ENCODE assay signal across 11 cellular contexts in genomic region chr16:1288813-1289479, GRCh38. TPM values are rescaled to one million over a fixed set of nuclear protein-coding genes. Genes with fewer than 3 reads are reported as not detected.
DNase-seq lines count a peak whose midpoint lies in the region; ATAC-seq, FAIRE-seq and TF ChIP-seq lines count a peak whose summit lies in the region.
"Had no signal": no experiment of that assay in that cellular context is flagged by ENCODE, and none has a peak within 500 bp of the region (broad histone marks: within the 10 kb centered on the region; RNA-seq: fewer than 3 reads in every experiment).

No MANE protein-coding gene starts in this region.

- no peak for FAIRE-seq in HepG2 (lab: Jason Lieb, UNC)

- intact Hi-C loops in HepG2 (cut with micrococcal nuclease; ENCODE audit: unreplicated experiment): no loop called here
- intact Hi-C loops in right lobe of liver (cut with DNase I): no loop called here
- intact Hi-C loops in sigmoid colon (cut with DNase I): no loop called here

- H3K79me2 ChIP-seq in HepG2 (ENCODE audit: insufficient read depth, low read length): no peaks in the 10 kb centered on the region

- CTCF ChIA-PET in HepG2 (lab: Yijun Ruan, JAX; ENCODE audit: low intra/inter-chr PET ratio, low total read pairs): no interaction called here

- TF ChIP-seq POLR2A in HepG2 (IDR thresholded peaks at IDR 0.05; ENCODE audit: insufficient read depth in 1 of 2, low read depth in 2 of 2, low read length in 2 of 2) (no peak), right lobe of liver (IDR thresholded peaks at IDR 0.05) (no peak), sigmoid colon (IDR thresholded peaks at IDR 0.05) (no peak)

- H3K27ac Mint-ChIP-seq in T-helper 17 cell: no peak overlapping the region

- no peak overlapping the region for H3K4me2 ChIP-seq in HepG2 (ENCODE audit: low read depth, low read length)

- H2AFZ ChIP-seq in HepG2 (ENCODE audit: low read length): no peak overlapping the region

- H3K27ac ChIP-seq in HepG2 (ENCODE audit: extremely low read length, insufficient read depth, low read length) (no peak overlapping the region), right lobe of liver (no peak overlapping the region), sigmoid colon (no peak overlapping the region)
- H3K27ac ChIP-seq: esophagus squamous epithelium had no signal

- TF ChIP-seq EP300 in HepG2 (IDR thresholded peaks at IDR 0.05; ENCODE audit: low read depth in 2 of 2, low read length in 2 of 2): no peak
- TF ChIP-seq EP300 in HepG2 (CRISPR knock-in tag; IDR thresholded peaks at IDR 0.05; ENCODE audit: borderline replicate concordance): no peak
- TF ChIP-seq EP300 in sigmoid colon (IDR thresholded peaks at IDR 0.05): no peak

- H3K36me3 ChIP-seq in HepG2 (replicated peaks in 1 of 2; ENCODE audit: control insufficient read depth in 1 of 2, insufficient read depth in 2 of 2, low read length in 2 of 2) (no peaks in the 10 kb centered on the region), right lobe of liver (no peaks in the 10 kb centered on the region), sigmoid colon (no peaks in the 10 kb centered on the region)
- H3K36me3 ChIP-seq: esophagus squamous epithelium had no signal

- H3K4me1 ChIP-seq in HepG2 (ENCODE audit: insufficient read depth, low read length): peaks cover 42% of the 10 kb centered on the region
- peaks cover 0 to 17% (median 2%) of the 10 kb centered on the region in 4 donors for H3K4me1 ChIP-seq in right lobe of liver
- no peaks in the 10 kb centered on the region for H3K4me1 ChIP-seq in sigmoid colon

- no peaks in the 10 kb centered on the region for H3K4me1 Mint-ChIP-seq in T-helper 17 cell
- H3K4me1 Mint-ChIP-seq: central memory CD8-positive, alpha-beta T cell had no signal

- ATAC-seq in HepG2: peak; percentile 58
- no peak for ATAC-seq in right lobe of liver
- peak; percentile 45 for ATAC-seq in T-helper 17 cell
- ATAC-seq in GM18511 (IDR thresholded peaks at IDR 0.05; ENCODE audit: unreplicated experiment): no peak

- TF ChIP-seq CTCF in HepG2 (CRISPR knock-in tag; IDR thresholded peaks at IDR 0.05) (peak; percentile 40), right lobe of liver (IDR thresholded peaks at IDR 0.05) (no peak), sigmoid colon (IDR thresholded peaks at IDR 0.05) (no peak)

- no peaks in the 10 kb centered on the region for H3K36me3 Mint-ChIP-seq in T-helper 17 cell (ENCODE audit: low read depth)

- peak; percentile 37 for DNase-seq in HepG2 (ENCODE audit: low spot score)
- no peak for DNase-seq in right lobe of liver
- DNase-seq in T-helper 17 cell: no peak
- DNase-seq in sigmoid colon: peak; percentile 53
- no peak for DNase-seq in hepatic stellate cell (ENCODE audit: low spot score)
- DNase-seq: activated gamma-delta T cell treated with Interleukin-2 at 50 U/mL for 16 hours, esophagus squamous epithelium, NCI-H1694 treated with DMSO at 0.1 percent for 48 hours, trophoblast cell had no signal

- TF ChIP-seq RAD21 in HepG2 (CRISPR knock-in tag; IDR thresholded peaks at IDR 0.05): no peak

- H3K9ac ChIP-seq in HepG2 (ENCODE audit: insufficient read depth, low read depth, low read length): no peak overlapping the region

- H3K9me3 ChIP-seq in HepG2 (ENCODE audit: low read length) (no peaks in the 10 kb centered on the region), right lobe of liver (no peaks in the 10 kb centered on the region), T-helper 17 cell (ENCODE audit: control insufficient read depth, low read length, poor library complexity, severe bottlenecking) (no peaks in the 10 kb centered on the region), sigmoid colon (no peaks in the 10 kb centered on the region)
- H3K9me3 ChIP-seq: esophagus squamous epithelium had no signal

- in situ Hi-C loops in HepG2 (cut with HindIII; ENCODE audit: extremely low pct_ligation_motif_present, low pct_unique_long_range_greater_than_20kb): no loop called here

- H3K4me3 ChIP-seq in HepG2 (replicated peaks in 1 of 3; ENCODE audit: insufficient read depth in 1 of 3, low read depth in 2 of 3, low read length in 3 of 3) (peak overlapping the region in 1 of 3 experiments; percentile 52; a peak in 1 of 6 replicates), right lobe of liver (no peak overlapping the region), sigmoid colon (no peak overlapping the region)
- H3K4me3 ChIP-seq: esophagus squamous epithelium had no signal

- 0% methylated on average over 5 of the region's 20 CpGs for WGBS in HepG2 (ENCODE audit: low lambda C conversion rate)
- WGBS in right lobe of liver (ENCODE audit: insufficient coverage, low coverage, low lambda C conversion rate, missing lambda C conversion rate): 41% methylated on average over 5 of the region's 20 CpGs
- WGBS in sigmoid colon, 2 donors: 27 to 38% methylated on average over 20 of the region's 20 CpGs

- POLR2A ChIA-PET in HepG2 (lab: Yijun Ruan, JAX): no interaction called here

- H3K27me3 Mint-ChIP-seq in T-helper 17 cell: peaks cover 39% of the 10 kb centered on the region

- H3K4me3 Mint-ChIP-seq in T-helper 17 cell: no peak overlapping the region
- H3K4me3 Mint-ChIP-seq: central memory CD8-positive, alpha-beta T cell had no signal

- H3K27me3 ChIP-seq in HepG2 (ENCODE audit: control insufficient read depth in 1 of 2, insufficient read depth in 2 of 2, low read length in 2 of 2) (peaks cover 23 to 53% of the 10 kb centered on the region in 2 experiments; a peak in 4 of 5 replicates), right lobe of liver (no peaks in the 10 kb centered on the region), sigmoid colon (peaks cover 24 to 88% (median 77%) of the 10 kb centered on the region in 3 donors)

- no TSS peak for BruUV-seq in HepG2 (replicated peaks; lab: Mats Ljungman, UMichigan)

- H4K20me1 ChIP-seq in HepG2 (ENCODE audit: insufficient read depth, low read length): no peaks in the 10 kb centered on the region

RNA-seq across cellular contexts. Expression of gene UBE2I, which starts 20.5 kb away (rescaled TPM):
- total RNA-seq in HepG2 (2016; rRNA removed; fragmentation: Illumina TruSeq; extraction: Trizol): 75.8 and 87.9 TPM in 2 replicates
- 35.5 and 39.4 TPM in 2 replicates for total RNA-seq in HepG2 (2016; cell fraction: cytosol; rRNA removed; fragmentation: Illumina TruSeq; extraction: Trizol; ENCODE audit: low read depth)
- total RNA-seq in HepG2 (2016; cell fraction: insoluble cytoplasmic fraction; rRNA removed; fragmentation: Illumina TruSeq; extraction: Trizol): 66.6 and 79.8 TPM in 2 replicates
- 55.4 and 63.3 TPM in 2 replicates for total RNA-seq in HepG2 (2016; cell fraction: membrane; rRNA removed; fragmentation: Illumina TruSeq; extraction: Trizol)
- total RNA-seq in HepG2 (2016; cell fraction: nucleus; rRNA removed; fragmentation: Illumina TruSeq; extraction: Trizol): 41.5 and 41.7 TPM in 2 replicates
- 79.5 and 98.9 TPM in 2 replicates for polyA plus RNA-seq in HepG2 (2011; rRNA removed)
- polyA plus RNA-seq in HepG2 (2011; cell fraction: cytosol; rRNA removed): 57.9 and 77.8 TPM in 2 replicates
- 115 and 128 TPM in 2 replicates for polyA plus RNA-seq in HepG2 (2011; cell fraction: nucleus; rRNA removed)
- polyA plus RNA-seq in HepG2 (2012): 91.6 and 108 TPM in 2 replicates
- polyA plus RNA-seq in HepG2 (2016; cell fraction: cytosol; fragmentation: Illumina TruSeq; extraction: Trizol; ENCODE audit: low read depth): 94.9 and 118 TPM in 2 replicates
- polyA plus RNA-seq in HepG2 (2016; cell fraction: insoluble cytoplasmic fraction; fragmentation: Illumina TruSeq; extraction: Trizol; ENCODE audit: low read depth): 181 and 205 TPM in 2 replicates
- 118 and 119 TPM in 2 replicates for polyA plus RNA-seq in HepG2 (2016; cell fraction: membrane; fragmentation: Illumina TruSeq; extraction: Trizol; ENCODE audit: low read depth)
- 163 and 194 TPM in 2 replicates for polyA plus RNA-seq in HepG2 (2016; cell fraction: nucleus; fragmentation: Illumina TruSeq; extraction: Trizol; ENCODE audit: insufficient read depth, low read depth)
- polyA minus RNA-seq in HepG2 (2011; rRNA and poly(A)+ RNA removed; ENCODE audit: low replicate concordance): 39.2 and 48.3 TPM in 2 replicates
- 54.8 and 55.8 TPM in 2 replicates for polyA minus RNA-seq in HepG2 (2011; cell fraction: cytosol; rRNA and poly(A)+ RNA removed)
- 63.8 and 72.6 TPM in 2 replicates for polyA minus RNA-seq in HepG2 (2011; cell fraction: nucleus; rRNA and poly(A)+ RNA removed)
- 10 to 100 TPM; 25.0 to 48.0 (median 39.3) TPM for total RNA-seq in right lobe of liver
- total RNA-seq in T-helper 17 cell: 100 to 1,000 TPM; 233 to 249 TPM
- total RNA-seq in sigmoid colon: 10 to 100 TPM; 44.0 to 95.3 (median 61.5) TPM
- 10 to 100 TPM; 38.4 to 85.1 (median 45.3) TPM for polyA plus RNA-seq in sigmoid colon

RNA-seq across cellular contexts. Expression of gene TPSD1, which starts 33.1 kb away (rescaled TPM):
- total RNA-seq in HepG2 (2016; rRNA removed; fragmentation: Illumina TruSeq; extraction: Trizol) (not detected in 2 replicates), right lobe of liver (not detected), T-helper 17 cell (not detected), sigmoid colon (1 to 10 TPM in 1 of 4 donors, not detected in 3; 5.3 TPM)
- total RNA-seq in HepG2 (2016; cell fraction: cytosol; rRNA removed; fragmentation: Illumina TruSeq; extraction: Trizol; ENCODE audit: low read depth): not detected in 2 replicates
- not detected in 2 replicates for total RNA-seq in HepG2 (2016; cell fraction: insoluble cytoplasmic fraction; rRNA removed; fragmentation: Illumina TruSeq; extraction: Trizol)
- total RNA-seq in HepG2 (2016; cell fraction: membrane; rRNA removed; fragmentation: Illumina TruSeq; extraction: Trizol): not detected in 2 replicates
- total RNA-seq in HepG2 (2016; cell fraction: nucleus; rRNA removed; fragmentation: Illumina TruSeq; extraction: Trizol): not detected in 2 replicates
- polyA plus RNA-seq in HepG2 (2011; rRNA removed) (not detected in 2 replicates), sigmoid colon (1 to 10 TPM in 1 of 3 donors, under 1 TPM in 1, not detected in 1; 0.71 to 1.2 TPM)
- not detected in 2 replicates for polyA plus RNA-seq in HepG2 (2011; cell fraction: cytosol; rRNA removed)
- not detected in 2 replicates for polyA plus RNA-seq in HepG2 (2011; cell fraction: nucleus; rRNA removed)
- not detected in 2 replicates for polyA plus RNA-seq in HepG2 (2012)
- not detected in 2 replicates for polyA plus RNA-seq in HepG2 (2016; cell fraction: cytosol; fragmentation: Illumina TruSeq; extraction: Trizol; ENCODE audit: low read depth)
- not detected in 2 replicates for polyA plus RNA-seq in HepG2 (2016; cell fraction: insoluble cytoplasmic fraction; fragmentation: Illumina TruSeq; extraction: Trizol; ENCODE audit: low read depth)
- polyA plus RNA-seq in HepG2 (2016; cell fraction: membrane; fragmentation: Illumina TruSeq; extraction: Trizol; ENCODE audit: low read depth): not detected in 2 replicates
- polyA plus RNA-seq in HepG2 (2016; cell fraction: nucleus; fragmentation: Illumina TruSeq; extraction: Trizol; ENCODE audit: insufficient read depth, low read depth): not detected in 2 replicates
- polyA minus RNA-seq in HepG2 (2011; rRNA and poly(A)+ RNA removed; ENCODE audit: low replicate concordance): not detected in 2 replicates
- polyA minus RNA-seq in HepG2 (2011; cell fraction: cytosol; rRNA and poly(A)+ RNA removed): not detected in 2 replicates
- polyA minus RNA-seq in HepG2 (2011; cell fraction: nucleus; rRNA and poly(A)+ RNA removed): not detected in 2 replicates

RNA-seq across cellular contexts. Expression of gene BAIAP3, which starts 44.5 kb away (rescaled TPM):
- 2.0 and 3.2 TPM in 2 replicates for total RNA-seq in HepG2 (2016; rRNA removed; fragmentation: Illumina TruSeq; extraction: Trizol)
- 0.40 and 0.79 TPM in 2 replicates for total RNA-seq in HepG2 (2016; cell fraction: cytosol; rRNA removed; fragmentation: Illumina TruSeq; extraction: Trizol; ENCODE audit: low read depth)
- 1.2 and 2.4 TPM in 2 replicates for total RNA-seq in HepG2 (2016; cell fraction: insoluble cytoplasmic fraction; rRNA removed; fragmentation: Illumina TruSeq; extraction: Trizol)
- 0.80 and 1.3 TPM in 2 replicates for total RNA-seq in HepG2 (2016; cell fraction: membrane; rRNA removed; fragmentation: Illumina TruSeq; extraction: Trizol)
- 2.8 and 4.0 TPM in 2 replicates for total RNA-seq in HepG2 (2016; cell fraction: nucleus; rRNA removed; fragmentation: Illumina TruSeq; extraction: Trizol)
- 5.7 and 9.1 TPM in 2 replicates for polyA plus RNA-seq in HepG2 (2011; rRNA removed)
- 2.2 and 2.3 TPM in 2 replicates for polyA plus RNA-seq in HepG2 (2011; cell fraction: cytosol; rRNA removed)
- 91.6 and 123 TPM in 2 replicates for polyA plus RNA-seq in HepG2 (2011; cell fraction: nucleus; rRNA removed)
- 3.7 and 4.3 TPM in 2 replicates for polyA plus RNA-seq in HepG2 (2012)
- 0.31 and 0.35 TPM in 2 replicates for polyA plus RNA-seq in HepG2 (2016; cell fraction: cytosol; fragmentation: Illumina TruSeq; extraction: Trizol; ENCODE audit: low read depth)
- 1.0 and 2.5 TPM in 2 replicates for polyA plus RNA-seq in HepG2 (2016; cell fraction: insoluble cytoplasmic fraction; fragmentation: Illumina TruSeq; extraction: Trizol; ENCODE audit: low read depth)
- polyA plus RNA-seq in HepG2 (2016; cell fraction: membrane; fragmentation: Illumina TruSeq; extraction: Trizol; ENCODE audit: low read depth): 0.46 and 0.62 TPM in 2 replicates
- polyA plus RNA-seq in HepG2 (2016; cell fraction: nucleus; fragmentation: Illumina TruSeq; extraction: Trizol; ENCODE audit: insufficient read depth, low read depth): 5.9 and 9.4 TPM in 2 replicates
- polyA minus RNA-seq in HepG2 (2011; rRNA and poly(A)+ RNA removed; ENCODE audit: low replicate concordance): 0.40 and 7.9 TPM in 2 replicates
- 2.1 and 2.6 TPM in 2 replicates for polyA minus RNA-seq in HepG2 (2011; cell fraction: cytosol; rRNA and poly(A)+ RNA removed)
- 12.2 and 20.9 TPM in 2 replicates for polyA minus RNA-seq in HepG2 (2011; cell fraction: nucleus; rRNA and poly(A)+ RNA removed)
- 1 to 10 TPM; 5.4 to 7.6 (median 5.8) TPM for total RNA-seq in right lobe of liver
- 10 to 100 TPM; 11.8 to 20.0 TPM for total RNA-seq in T-helper 17 cell
- total RNA-seq in sigmoid colon: 1 to 10 TPM in 3 of 4 donors, not detected in 1; 1.1 to 1.8 (median 1.6) TPM
- 1 to 10 TPM in 2 of 3 donors, under 1 TPM in 1; 0.60 to 5.5 (median 1.8) TPM for polyA plus RNA-seq in sigmoid colon

RNA-seq across cellular contexts. Expression of gene TPSAB1, which starts 48.4 kb away (rescaled TPM):
- not detected in 2 replicates for total RNA-seq in HepG2 (2016; rRNA removed; fragmentation: Illumina TruSeq; extraction: Trizol)
- not detected in 2 replicates for total RNA-seq in HepG2 (2016; cell fraction: cytosol; rRNA removed; fragmentation: Illumina TruSeq; extraction: Trizol; ENCODE audit: low read depth)
- total RNA-seq in HepG2 (2016; cell fraction: insoluble cytoplasmic fraction; rRNA removed; fragmentation: Illumina TruSeq; extraction: Trizol): not detected in 2 replicates
- total RNA-seq in HepG2 (2016; cell fraction: membrane; rRNA removed; fragmentation: Illumina TruSeq; extraction: Trizol): not detected in 2 replicates
- total RNA-seq in HepG2 (2016; cell fraction: nucleus; rRNA removed; fragmentation: Illumina TruSeq; extraction: Trizol): not detected in 2 replicates
- 0.05 and 0.12 TPM in 2 replicates for polyA plus RNA-seq in HepG2 (2011; rRNA removed)
- 0.13 and 0.16 TPM in 2 replicates for polyA plus RNA-seq in HepG2 (2011; cell fraction: cytosol; rRNA removed)
- 0.35 TPM in 1 of 2 replicates, not detected in the other for polyA plus RNA-seq in HepG2 (2011; cell fraction: nucleus; rRNA removed)
- not detected in 2 replicates for polyA plus RNA-seq in HepG2 (2012)
- polyA plus RNA-seq in HepG2 (2016; cell fraction: cytosol; fragmentation: Illumina TruSeq; extraction: Trizol; ENCODE audit: low read depth): not detected in 2 replicates
- polyA plus RNA-seq in HepG2 (2016; cell fraction: insoluble cytoplasmic fraction; fragmentation: Illumina TruSeq; extraction: Trizol; ENCODE audit: low read depth): not detected in 2 replicates
- polyA plus RNA-seq in HepG2 (2016; cell fraction: membrane; fragmentation: Illumina TruSeq; extraction: Trizol; ENCODE audit: low read depth): not detected in 2 replicates
- polyA plus RNA-seq in HepG2 (2016; cell fraction: nucleus; fragmentation: Illumina TruSeq; extraction: Trizol; ENCODE audit: insufficient read depth, low read depth): not detected in 2 replicates
- polyA minus RNA-seq in HepG2 (2011; rRNA and poly(A)+ RNA removed; ENCODE audit: low replicate concordance): not detected in 2 replicates
- not detected in 2 replicates for polyA minus RNA-seq in HepG2 (2011; cell fraction: cytosol; rRNA and poly(A)+ RNA removed)
- not detected in 2 replicates for polyA minus RNA-seq in HepG2 (2011; cell fraction: nucleus; rRNA and poly(A)+ RNA removed)
- 1 to 10 TPM in 1 of 6 experiments, under 1 TPM in 4, not detected in 1; 0.39 to 1.1 (median 0.81) TPM for total RNA-seq in right lobe of liver
- not detected for total RNA-seq in T-helper 17 cell
- total RNA-seq in sigmoid colon: 100 to 1,000 TPM in 1 of 4 donors, 10 to 100 TPM in 3; 10.2 to 118 (median 17.3) TPM
- polyA plus RNA-seq in sigmoid colon: 10 to 100 TPM in 1 of 3 donors, 1 to 10 TPM in 2; 5.1 to 25.2 (median 8.9) TPM

RNA-seq across cellular contexts. Expression of gene TPSB2, which starts 59.0 kb away (rescaled TPM):
- total RNA-seq in HepG2 (2016; rRNA removed; fragmentation: Illumina TruSeq; extraction: Trizol): not detected in 2 replicates
- not detected in 2 replicates for total RNA-seq in HepG2 (2016; cell fraction: cytosol; rRNA removed; fragmentation: Illumina TruSeq; extraction: Trizol; ENCODE audit: low read depth)
- not detected in 2 replicates for total RNA-seq in HepG2 (2016; cell fraction: insoluble cytoplasmic fraction; rRNA removed; fragmentation: Illumina TruSeq; extraction: Trizol)
- total RNA-seq in HepG2 (2016; cell fraction: membrane; rRNA removed; fragmentation: Illumina TruSeq; extraction: Trizol): not detected in 2 replicates
- not detected in 2 replicates for total RNA-seq in HepG2 (2016; cell fraction: nucleus; rRNA removed; fragmentation: Illumina TruSeq; extraction: Trizol)
- 0.14 TPM in 1 of 2 replicates, not detected in the other for polyA plus RNA-seq in HepG2 (2011; rRNA removed)
- polyA plus RNA-seq in HepG2 (2011; cell fraction: cytosol; rRNA removed): 0.14 and 0.15 TPM in 2 replicates
- 0.11 TPM in 1 of 2 replicates, not detected in the other for polyA plus RNA-seq in HepG2 (2011; cell fraction: nucleus; rRNA removed)
- not detected in 2 replicates for polyA plus RNA-seq in HepG2 (2012)
- not detected in 2 replicates for polyA plus RNA-seq in HepG2 (2016; cell fraction: cytosol; fragmentation: Illumina TruSeq; extraction: Trizol; ENCODE audit: low read depth)
- polyA plus RNA-seq in HepG2 (2016; cell fraction: insoluble cytoplasmic fraction; fragmentation: Illumina TruSeq; extraction: Trizol; ENCODE audit: low read depth): not detected in 2 replicates
- not detected in 2 replicates for polyA plus RNA-seq in HepG2 (2016; cell fraction: membrane; fragmentation: Illumina TruSeq; extraction: Trizol; ENCODE audit: low read depth)
- not detected in 2 replicates for polyA plus RNA-seq in HepG2 (2016; cell fraction: nucleus; fragmentation: Illumina TruSeq; extraction: Trizol; ENCODE audit: insufficient read depth, low read depth)
- not detected in 2 replicates for polyA minus RNA-seq in HepG2 (2011; rRNA and poly(A)+ RNA removed; ENCODE audit: low replicate concordance)
- not detected in 2 replicates for polyA minus RNA-seq in HepG2 (2011; cell fraction: cytosol; rRNA and poly(A)+ RNA removed)
- not detected in 2 replicates for polyA minus RNA-seq in HepG2 (2011; cell fraction: nucleus; rRNA and poly(A)+ RNA removed)
- total RNA-seq in right lobe of liver: 1 to 10 TPM in 2 of 6 experiments, under 1 TPM in 2, not detected in 2; 0.24 to 1.6 (median 0.83) TPM
- total RNA-seq in T-helper 17 cell: not detected
- total RNA-seq in sigmoid colon: 100 to 1,000 TPM in 1 of 4 donors, 10 to 100 TPM in 3; 12.2 to 182 (median 17.6) TPM
- 10 to 100 TPM in 2 of 3 donors, 1 to 10 TPM in 1; 7.9 to 27.6 (median 11.0) TPM for polyA plus RNA-seq in sigmoid colon

Comparison
In these comparisons a context has a peak if more than half of its experiments do, and no peak if none do; other contexts are left out.
1. ATAC-seq: peak in HepG2 (single experiment) and T-helper 17 cell (single experiment); none in right lobe of liver (0 of 4) and GM18511 (single experiment).
2. DNase-seq: peak in HepG2 (single experiment) and sigmoid colon (single experiment); none in right lobe of liver (0 of 3), T-helper 17 cell (0 of 3) and hepatic stellate cell (single experiment).